In genomic region chr13:46961719-46962118, GRCh38 we compare ENCODE assay signal across 8 cellular contexts.
A peak's percentile ranks its signal among the peaks of the same experiment; 100 is the strongest.
DNase-seq lines count a peak whose midpoint lies in the region; ATAC-seq lines count a peak whose summit lies in the region.

No MANE protein-coding gene starts in this region.

- H3K27ac Mint-ChIP-seq in naive thymus-derived CD4-positive, alpha-beta T cell: no peak overlapping the region

- no peaks in the 10 kb centered on the region for H3K36me3 Mint-ChIP-seq in naive thymus-derived CD4-positive, alpha-beta T cell

- no peaks in the 10 kb centered on the region for H3K36me3 ChIP-seq in naive thymus-derived CD4-positive, alpha-beta T cell (ENCODE audit: control insufficient read depth in 2 of 3, insufficient read depth in 3 of 3, low read length in 3 of 3)

- peaks cover 0 to 22% (median 17%) of the 10 kb centered on the region in 5 donors for H3K27me3 Mint-ChIP-seq in naive thymus-derived CD4-positive, alpha-beta T cell

- CTCF ChIA-PET in naive thymus-derived CD4-positive, alpha-beta T cell (lab: Charles Lee): no interaction called here

- no peaks in the 10 kb centered on the region for H3K9me3 Mint-ChIP-seq in naive thymus-derived CD4-positive, alpha-beta T cell

- peaks cover 0 to 3% of the 10 kb centered on the region in 2 donors for H3K27me3 ChIP-seq in naive thymus-derived CD4-positive, alpha-beta T cell (ENCODE audit: control insufficient read depth in 2 of 2, insufficient read depth in 2 of 2, low read length in 2 of 2)

- no peaks in the 10 kb centered on the region for H3K4me1 ChIP-seq in naive thymus-derived CD4-positive, alpha-beta T cell (ENCODE audit: control insufficient read depth in 2 of 2, insufficient read depth in 2 of 2, low read length in 2 of 2)

- intact Hi-C loops in naive thymus-derived CD4-positive, alpha-beta T cell (cut with micrococcal nuclease): no loop called here
- intact Hi-C loops in Right ventricle myocardium superior (cut with DNase I): no loop called here

- ATAC-seq in GM18909 (IDR thresholded peaks at IDR 0.05; ENCODE audit: poor library complexity, unreplicated experiment) (peak; percentile 99), HG03039 (IDR thresholded peaks at IDR 0.05; ENCODE audit: unreplicated experiment) (peak; percentile 99), Right ventricle myocardium superior (ENCODE audit: poor library complexity) (no peak)
- ATAC-seq in naive thymus-derived CD4-positive, alpha-beta T cell: peak; percentile 68

- peak; percentile 69 for DNase-seq in A172 (ENCODE audit: low spot score)
- DNase-seq in SIG-M5 treated with dmso at 0.1 percent for 504 hours (lab: John Stamatoyannopoulos, UW; ENCODE audit: unreplicated experiment): peak; percentile 91
- no peak for DNase-seq in naive thymus-derived CD4-positive, alpha-beta T cell
- DNase-seq in NCI-H345 treated with DMSO at 0.1 percent for 48 hours (lab: John Stamatoyannopoulos, UW; ENCODE audit: unreplicated experiment): no peak
- no peak for DNase-seq in Right ventricle myocardium superior
- no peak for DNase-seq in NCI-H748 (lab: John Stamatoyannopoulos, UW; ENCODE audit: unreplicated experiment)

- H3K4me1 Mint-ChIP-seq in naive thymus-derived CD4-positive, alpha-beta T cell: peaks cover 0 to 3% (median 0%) of the 10 kb centered on the region in 7 donors

- no peak overlapping the region for H3K27ac ChIP-seq in naive thymus-derived CD4-positive, alpha-beta T cell (ENCODE audit: low read depth, low read length)

- POLR2A ChIA-PET in naive thymus-derived CD4-positive, alpha-beta T cell (lab: Charles Lee): no interaction called here

- no peak overlapping the region for H3K4me3 Mint-ChIP-seq in naive thymus-derived CD4-positive, alpha-beta T cell

- H3K9me3 ChIP-seq in naive thymus-derived CD4-positive, alpha-beta T cell (ENCODE audit: control insufficient read depth in 2 of 3, low read length in 3 of 3): no peaks in the 10 kb centered on the region

- no peak overlapping the region for H3K4me3 ChIP-seq in naive thymus-derived CD4-positive, alpha-beta T cell (ENCODE audit: low read length)

Comparison
In these comparisons a context has a peak if more than half of its experiments do, and no peak if none do; other contexts are left out.
1. DNase-seq: peak in A172 (single experiment) and SIG-M5 treated with dmso at 0.1 percent for 504 hours (single experiment); none in naive thymus-derived CD4-positive, alpha-beta T cell (0 of 9), NCI-H345 treated with DMSO at 0.1 percent for 48 hours (single experiment), Right ventricle myocardium superior (single experiment) and NCI-H748 (single experiment).